ENCODE assay signal across 12 cellular contexts in genomic region chr1:221148580-221148979, GRCh38.
DNase-seq lines count a peak whose midpoint lies in the region; ATAC-seq and TF ChIP-seq lines count a peak whose summit lies in the region.
"Had no signal": no experiment of that assay in that cellular context is flagged by ENCODE, and none has a peak within 500 bp of the region (broad histone marks: within the 10 kb centered on the region; RNA-seq: fewer than 3 reads in every experiment).

No MANE protein-coding gene starts in this region.

- H3K4me3 ChIP-seq in right cardiac atrium (ENCODE audit: low read length) (no peak overlapping the region), colonic mucosa (no peak overlapping the region), adrenal gland (no peak overlapping the region), BE2C (ENCODE audit: low read depth, low read length) (no peak overlapping the region)

- peaks cover 3% of the 10 kb centered on the region for H3K9me3 ChIP-seq in right cardiac atrium (ENCODE audit: control insufficient read depth, low read length)
- H3K9me3 ChIP-seq in colonic mucosa, result no peaks in the 10 kb centered on the region
- no peaks in the 10 kb centered on the region for H3K9me3 ChIP-seq in adrenal gland (replicated peaks in 1 of 3)
- H3K9me3 ChIP-seq in BE2C, result no peaks in the 10 kb centered on the region
- H3K9me3 ChIP-seq: Caco-2 had no signal

- TF ChIP-seq POLR2A in adrenal gland (IDR thresholded peaks at IDR 0.05), result no peak

- H3K4me1 ChIP-seq in right cardiac atrium (ENCODE audit: control insufficient read depth, insufficient read depth, low read length) (no peaks in the 10 kb centered on the region), colonic mucosa (no peaks in the 10 kb centered on the region), adrenal gland (replicated peaks in 1 of 2) (no peaks in the 10 kb centered on the region), BE2C (no peaks in the 10 kb centered on the region)
- H3K4me1 ChIP-seq: Caco-2 had no signal

- no peak overlapping the region for H3K9ac ChIP-seq in colonic mucosa (ENCODE audit: low read depth in 2 of 2, low read length in 2 of 2)

- H3K36me3 ChIP-seq in colonic mucosa (no peaks in the 10 kb centered on the region), adrenal gland (replicated peaks in 1 of 2) (no peaks in the 10 kb centered on the region), BE2C (no peaks in the 10 kb centered on the region)

- TF ChIP-seq CTCF in colonic mucosa (IDR thresholded peaks at IDR 0.05) (no peak), adrenal gland (IDR thresholded peaks at IDR 0.05) (no peak), BE2C (IDR thresholded peaks at IDR 0.05; ENCODE audit: low read depth, low read length) (no peak)

- intact Hi-C loops in Right ventricle myocardium superior (cut with DNase I) (no loop called here), cardiac septum (cut with DNase I) (no loop called here), right cardiac atrium (cut with DNase I) (no loop called here), sciatic nerve (cut with DNase I) (no loop called here), colonic mucosa (cut with DNase I) (no loop called here), adrenal gland (cut with DNase I) (no loop called here)

- no peaks in the 10 kb centered on the region for H3K27me3 ChIP-seq in right cardiac atrium (ENCODE audit: control insufficient read depth, insufficient read depth)
- no peaks in the 10 kb centered on the region for H3K27me3 ChIP-seq in colonic mucosa
- no peaks in the 10 kb centered on the region for H3K27me3 ChIP-seq in adrenal gland
- no peaks in the 10 kb centered on the region for H3K27me3 ChIP-seq in BE2C

- DNase-seq in Right ventricle myocardium superior (peak; percentile 42), cardiac septum (ENCODE audit: low spot score) (no peak), right cardiac atrium (peak in 2 of 3 donors; percentile 32 to 50), sciatic nerve (ENCODE audit: low spot score) (no peak), colonic mucosa (no peak), adrenal gland (no peak), BE2C (no peak)
- DNase-seq: 8988T; C1 segment of cervical spinal cord; Caco-2; CD4-positive, alpha-beta T cell; H9 had no signal

- no peak overlapping the region for H3K27ac ChIP-seq in right cardiac atrium (ENCODE audit: low read length)
- H3K27ac ChIP-seq in colonic mucosa, result no peak overlapping the region
- H3K27ac ChIP-seq in adrenal gland, result no peak overlapping the region

- WGBS in right cardiac atrium, result 39% methylated on average over 4 of the region's 4 CpGs
- 43 to 70% (median 53%) methylated on average over 4 of the region's 4 CpGs for WGBS in adrenal gland, 4 donors

- ATAC-seq in Right ventricle myocardium superior (ENCODE audit: poor library complexity) (peak; percentile 89), right cardiac atrium (peak; percentile 55), sciatic nerve (peak; percentile 70)

Comparison
In these comparisons a context has a peak if more than half of its experiments do, and no peak if none do; other contexts are left out.
1. DNase-seq: peak in Right ventricle myocardium superior (single experiment) and right cardiac atrium (2 of 3); none in cardiac septum (single experiment), sciatic nerve (single experiment), colonic mucosa (single experiment), adrenal gland (0 of 7) and BE2C (single experiment).
2. Peak in every context shown above with its lines, with median percentiles within 50 percentile points of each other: ATAC-seq.